31 cellular contexts compared by ENCODE assay signal in genomic region chr9:77678136-77678535, GRCh38. TPM values are rescaled to one million over a fixed set of nuclear protein-coding genes. Genes with fewer than 3 reads are reported as not detected.
"Had no signal": no experiment of that assay in that cellular context is flagged by ENCODE, and none has a peak within 500 bp of the region (broad histone marks: within the 10 kb centered on the region; RNA-seq: fewer than 3 reads in every experiment).

No MANE protein-coding gene starts in this region.

- ATAC-seq: activated CD4-positive, alpha-beta T cell treated with anti-CD3 and anti-CD28 coated beads for 36 hours; activated T-helper 17 cell treated with anti-CD3 and anti-CD28 coated beads, Interleukin-2, amount 50 U/mL, for 72 hours; effector memory CD8-positive, alpha-beta T cell; stimulated activated naive B cell treated with anti-CD40 and anti-IgM and Interleukin-4, amounts not matched to agents 10 μg/mL and 1 μg/mL and 100 μg/mL, for 72 hours had no signal

- H3K27ac ChIP-seq: colonic mucosa, dorsolateral prefrontal cortex, neutrophil, pancreas, right lobe of liver, SJSA1, thoracic aorta had no signal

- H3K27me3 Mint-ChIP-seq: activated B cell treated with CpG ODN at 0.5 μM for 24 hours; activated CD4-positive, alpha-beta T cell treated with anti-CD3 and anti-CD28 coated beads for 36 hours; activated naive CD8-positive, alpha-beta T cell treated with anti-CD3 and anti-CD28 coated beads for 36 hours; activated T-cell treated with anti-CD3 and anti-CD28 coated beads, Interleukin-2, amount 50 U/mL, for 24 hours; activated T-helper 17 cell treated with anti-CD3 and anti-CD28 coated beads, Interleukin-2, amount 50 U/mL, for 72 hours; effector memory CD8-positive, alpha-beta T cell; naive B cell; stimulated activated naive B cell treated with anti-CD40 and anti-IgM and Interleukin-4, amounts not matched to agents 10 μg/mL and 1 μg/mL and 100 μg/mL, for 72 hours; type B pancreatic cell had no signal

- H3K27me3 ChIP-seq: colonic mucosa, dorsolateral prefrontal cortex, neutrophil, pancreas, right lobe of liver, SJSA1 had no signal

- H3K4me3 Mint-ChIP-seq: activated B cell treated with CpG ODN at 0.5 μM for 24 hours; activated CD4-positive, alpha-beta T cell treated with anti-CD3 and anti-CD28 coated beads for 36 hours; activated naive CD8-positive, alpha-beta T cell treated with anti-CD3 and anti-CD28 coated beads for 36 hours; activated T-cell treated with anti-CD3 and anti-CD28 coated beads, Interleukin-2, amount 50 U/mL, for 24 hours; activated T-helper 17 cell treated with anti-CD3 and anti-CD28 coated beads, Interleukin-2, amount 50 U/mL, for 72 hours; effector memory CD8-positive, alpha-beta T cell; stimulated activated naive B cell treated with anti-CD40 and anti-IgM and Interleukin-4, amounts not matched to agents 10 μg/mL and 1 μg/mL and 100 μg/mL, for 72 hours; T-helper 1 cell treated with Interleukin-12 subunit alpha and Interleukin-12 subunit beta and Interleukin-4 antibody, amounts not matched to agents 30 μg/mL and 1 μg/mL, for 36 hours; type B pancreatic cell had no signal

- DNase-seq: activated B cell treated with CpG ODN at 0.5 μM for 24 hours; activated CD4-positive, alpha-beta T cell treated with anti-CD3 and anti-CD28 coated beads for 36 hours; activated CD4-positive, alpha-beta T cell treated with anti-CD3 and anti-CD28 coated beads, Interleukin-2, amount 50 U/mL, for 4 hours; activated CD8-positive, alpha-beta memory T cell treated with anti-CD3 and anti-CD28 coated beads for 24 hours; activated CD8-positive, alpha-beta memory T cell treated with anti-CD3 and anti-CD28 coated beads, Interleukin-2, amount 50 U/mL, for 4 hours; activated naive CD4-positive, alpha-beta T cell; activated naive CD8-positive, alpha-beta T cell treated with anti-CD3 and anti-CD28 coated beads for 36 hours; activated T-cell treated with anti-CD3 and anti-CD28 coated beads, Interleukin-2, amount 50 U/mL, for 24 hours; amniotic stem cell; colonic mucosa; dorsolateral prefrontal cortex; effector memory CD8-positive, alpha-beta T cell; foreskin fibroblast; glutamatergic neuron; hippocampal formation; mesendoderm; naive B cell; stimulated activated CD4-positive, alpha-beta T cell treated with anti-CD3 and anti-CD28 coated beads, Interleukin-15, amount 100 ng/mL, for 24 hours; stimulated activated CD4-positive, alpha-beta T cell treated with anti-CD3 and anti-CD28 coated beads, Interleukin-2, amount 100 ng/mL, for 48 hours; stimulated activated CD8-positive, alpha-beta memory T cell treated with anti-CD3 and anti-CD28 coated beads, Interleukin-4, amount 100 ng/mL, for 48 hours; stimulated activated naive B cell treated with anti-CD40 and anti-IgM and Interleukin-4, amounts not matched to agents 10 μg/mL and 1 μg/mL and 100 μg/mL, for 72 hours; T1000 had no signal

- H3K4me1 ChIP-seq: colonic mucosa, pancreas, SJSA1 had no signal

- H3K27ac Mint-ChIP-seq: activated B cell treated with CpG ODN at 0.5 μM for 24 hours; activated CD4-positive, alpha-beta T cell treated with anti-CD3 and anti-CD28 coated beads for 36 hours; activated naive CD8-positive, alpha-beta T cell treated with anti-CD3 and anti-CD28 coated beads for 36 hours; activated T-cell treated with anti-CD3 and anti-CD28 coated beads, Interleukin-2, amount 50 U/mL, for 24 hours; activated T-helper 17 cell treated with anti-CD3 and anti-CD28 coated beads, Interleukin-2, amount 50 U/mL, for 72 hours; effector memory CD8-positive, alpha-beta T cell; stimulated activated naive B cell treated with anti-CD40 and anti-IgM and Interleukin-4, amounts not matched to agents 10 μg/mL and 1 μg/mL and 100 μg/mL, for 72 hours; T-helper 1 cell treated with Interleukin-12 subunit alpha and Interleukin-12 subunit beta and Interleukin-4 antibody, amounts not matched to agents 30 μg/mL and 1 μg/mL, for 36 hours; type B pancreatic cell had no signal

- H3K4me3 ChIP-seq: colonic mucosa, dorsolateral prefrontal cortex, pancreas, right lobe of liver, SJSA1, thoracic aorta had no signal

- H3K9me3 ChIP-seq: colonic mucosa, neutrophil, pancreas, right lobe of liver, SJSA1, thoracic aorta had no signal

- H3K4me1 Mint-ChIP-seq: activated B cell treated with CpG ODN at 0.5 μM for 24 hours; activated CD4-positive, alpha-beta T cell treated with anti-CD3 and anti-CD28 coated beads for 36 hours; activated naive CD8-positive, alpha-beta T cell treated with anti-CD3 and anti-CD28 coated beads for 36 hours; activated T-helper 17 cell treated with anti-CD3 and anti-CD28 coated beads, Interleukin-2, amount 50 U/mL, for 72 hours; naive B cell; stimulated activated naive B cell treated with anti-CD40 and anti-IgM and Interleukin-4, amounts not matched to agents 10 μg/mL and 1 μg/mL and 100 μg/mL, for 72 hours had no signal

- H3K9me3 Mint-ChIP-seq: activated B cell treated with CpG ODN at 0.5 μM for 24 hours; activated naive CD8-positive, alpha-beta T cell treated with anti-CD3 and anti-CD28 coated beads for 36 hours; activated T-cell treated with anti-CD3 and anti-CD28 coated beads, Interleukin-2, amount 50 U/mL, for 24 hours; activated T-helper 17 cell treated with anti-CD3 and anti-CD28 coated beads, Interleukin-2, amount 50 U/mL, for 72 hours; effector memory CD8-positive, alpha-beta T cell; naive B cell; stimulated activated naive B cell treated with anti-CD40 and anti-IgM and Interleukin-4, amounts not matched to agents 10 μg/mL and 1 μg/mL and 100 μg/mL, for 72 hours; T-helper 1 cell treated with Interleukin-12 subunit alpha and Interleukin-12 subunit beta and Interleukin-4 antibody, amounts not matched to agents 30 μg/mL and 1 μg/mL, for 36 hours; type B pancreatic cell had no signal

- H3K36me3 Mint-ChIP-seq: activated naive CD8-positive, alpha-beta T cell treated with anti-CD3 and anti-CD28 coated beads for 36 hours; naive B cell; stimulated activated naive B cell treated with anti-CD40 and anti-IgM and Interleukin-4, amounts not matched to agents 10 μg/mL and 1 μg/mL and 100 μg/mL, for 72 hours; type B pancreatic cell had no signal

- H3K36me3 ChIP-seq: colonic mucosa, neutrophil, pancreas, right lobe of liver, SJSA1, thoracic aorta had no signal

RNA-seq across cellular contexts. Expression of gene GNA14, which starts 30.0 kb away (rescaled TPM):
- total RNA-seq: activated B cell treated with CpG ODN at 0.5 μM for 24 hours; activated naive CD8-positive, alpha-beta T cell treated with anti-CD3 and anti-CD28 coated beads for 36 hours; activated T-helper 17 cell treated with anti-CD3 and anti-CD28 coated beads, Interleukin-2, amount 50 U/mL, for 72 hours; bronchial epithelial cell had no signal
